8 cellular contexts compared by ENCODE assay signal in genomic region chr17:42019509-42020404, GRCh38. TPM values are rescaled to one million over a fixed set of nuclear protein-coding genes. Genes with fewer than 3 reads are reported as not detected.
A peak's percentile ranks its signal among the peaks of the same experiment; 100 is the strongest.
DNase-seq lines count a peak whose midpoint lies in the region; ATAC-seq, FAIRE-seq and TF ChIP-seq lines count a peak whose summit lies in the region.

Gene NKIRAS2 (plus strand): TSS chr17:42020090. CDS start chr17:42021578, 1,488 bp downstream.

- no peaks in the 10 kb centered on the region for H3K27me3 Mint-ChIP-seq in natural killer cell treated with Interleukin-12 subunit alpha and Interleukin-12 subunit beta and Interleukin-15 and Interleukin-18, amount 100 ng/mL, for 72 hours

- H3K36me3 Mint-ChIP-seq in natural killer cell treated with Interleukin-12 subunit alpha and Interleukin-12 subunit beta and Interleukin-15 and Interleukin-18, amount 100 ng/mL, for 72 hours: peaks cover 7% of the 10 kb centered on the region

- H3K9me3 Mint-ChIP-seq in natural killer cell treated with Interleukin-12 subunit alpha and Interleukin-12 subunit beta and Interleukin-15 and Interleukin-18, amount 100 ng/mL, for 72 hours: no peaks in the 10 kb centered on the region

- H3K4me1 Mint-ChIP-seq in natural killer cell treated with Interleukin-12 subunit alpha and Interleukin-12 subunit beta and Interleukin-15 and Interleukin-18, amount 100 ng/mL, for 72 hours (ENCODE audit: low read depth in 2 of 2): peaks cover 49 to 58% of the 10 kb centered on the region in 2 donors

- DNase-seq in D721Med (ENCODE audit: insufficient read length, low spot score) (peak; percentile 94), RPMI8226 (peak; percentile 94), fibroblast of mammary gland (ENCODE audit: low read depth) (peak; percentile 83)
- DNase-seq in activated T-helper 1 cell treated with anti-CD3 and anti-CD28 coated beads, Interleukin-2, amount 50 U/mL, for 16 hours (ENCODE audit: low read depth in 1 of 2, low spot score in 1 of 2): peak; percentile 89 to 90
- DNase-seq in natural killer cell treated with Interleukin-12 subunit alpha and Interleukin-12 subunit beta and Interleukin-15 and Interleukin-18, amount 100 ng/mL, for 72 hours (ENCODE audit: low spot score): peak; percentile 97
- peak; percentile 95 for DNase-seq in stimulated activated naive CD4-positive, alpha-beta T cell treated with Interleukin-2 at 50 U/mL for 16 hours (lab: John Stamatoyannopoulos, UW)

- TF ChIP-seq CTCF in D721Med (IDR thresholded peaks at IDR 0.05; ENCODE audit: insufficient read depth, missing control alignments): peak; percentile 82
- peak; percentile 95 for TF ChIP-seq CTCF in LNCAP (IDR thresholded peaks at IDR 0.05)
- TF ChIP-seq CTCF in fibroblast of mammary gland (conservative IDR thresholded peaks at IDR 0.05; ENCODE audit: control insufficient read depth, insufficient read depth, low read depth, low read length): peak; percentile 67

- peak within 1 kb of the TSS; percentile 99 for H3K27ac Mint-ChIP-seq in natural killer cell treated with Interleukin-12 subunit alpha and Interleukin-12 subunit beta and Interleukin-15 and Interleukin-18, amount 100 ng/mL, for 72 hours

- peak within 1 kb of the TSS; percentile 98 for H3K4me3 Mint-ChIP-seq in natural killer cell treated with Interleukin-12 subunit alpha and Interleukin-12 subunit beta and Interleukin-15 and Interleukin-18, amount 100 ng/mL, for 72 hours

- H3K4me3 ChIP-seq in fibroblast of mammary gland (ENCODE audit: control insufficient read depth, low read depth, low read length): peak within 1 kb of the TSS; percentile 96

- ATAC-seq in GM21737 (IDR thresholded peaks at IDR 0.05; ENCODE audit: unreplicated experiment): peak; percentile 56
- ATAC-seq in natural killer cell treated with Interleukin-12 subunit alpha and Interleukin-12 subunit beta and Interleukin-15 and Interleukin-18, amount 100 ng/mL, for 72 hours: peak; percentile 85 to 90

- FAIRE-seq in D721Med (lab: Jason Lieb, UNC): no peak

RNA-seq across cellular contexts. Expression of gene NKIRAS2, which starts in this region (rescaled TPM):
- 10 to 100 TPM; 27.8 to 28.7 TPM for total RNA-seq in natural killer cell treated with Interleukin-12 subunit alpha and Interleukin-12 subunit beta and Interleukin-15 and Interleukin-18, amount 100 ng/mL, for 72 hours

Comparison
In these comparisons a context has a peak if more than half of its experiments do, and no peak if none do; other contexts are left out.
1. Peak in every context shown above with its lines: DNase-seq, ATAC-seq and H3K4me3 ChIP-seq.